8 cellular contexts compared by ENCODE assay signal in genomic region chr18:43661570-43661969, GRCh38.
DNase-seq lines count a peak whose midpoint lies in the region; ATAC-seq, FAIRE-seq and TF ChIP-seq lines count a peak whose summit lies in the region.

No MANE protein-coding gene starts in this region.

- no peaks in the 10 kb centered on the region for H3K9me3 ChIP-seq in small intestine (ENCODE audit: control insufficient read depth, low read depth)

- H3K4me1 ChIP-seq in small intestine (ENCODE audit: control insufficient read depth in 2 of 2, insufficient read depth in 1 of 2, low read depth in 1 of 2, low read length in 1 of 2): no peaks in the 10 kb centered on the region

- ATAC-seq in GM18517 (IDR thresholded peaks at IDR 0.05; ENCODE audit: unreplicated experiment) (peak; percentile 84), HG02973 (IDR thresholded peaks at IDR 0.05; ENCODE audit: unreplicated experiment) (peak; percentile 70)

- no peaks in the 10 kb centered on the region for H3K27me3 ChIP-seq in small intestine (ENCODE audit: control insufficient read depth in 2 of 2, insufficient read depth in 2 of 2, low read length in 2 of 2)

- FAIRE-seq in small intestine (lab: Jason Lieb, UNC): no peak

- H3K27ac ChIP-seq in small intestine (ENCODE audit: low read depth in 1 of 2, low read length in 1 of 2): no peak overlapping the region

- TF ChIP-seq CTCF in epithelial cell of esophagus (IDR thresholded peaks at IDR 0.05; ENCODE audit: insufficient read depth, low read depth, low read length, missing control alignments): peak; percentile 73

- WGBS in small intestine, 3 donors: 26 to 63% (median 29%) methylated on average over 2 of the region's 2 CpGs

- DNase-seq in NCI-H460 (ENCODE audit: extremely low read depth, low read depth): peak; percentile 18
- DNase-seq in epithelial cell of esophagus (ENCODE audit: low read depth): peak; percentile 91
- DNase-seq in small intestine: peak; percentile 1
- no peak for DNase-seq in stimulated activated CD4-positive, alpha-beta T cell treated with anti-CD3 and anti-CD28 coated beads, Interleukin-15, amount 100 ng/mL, for 24 hours
- DNase-seq in activated CD4-positive, CD25-positive, alpha-beta regulatory T cell (lab: John Stamatoyannopoulos, UW): no peak
- no peak for DNase-seq in activated CD4-positive, alpha-beta T cell treated with anti-CD3 and anti-CD28 coated beads, Interleukin-2, amount 50 U/mL, for 48 hours

- H3K4me3 ChIP-seq in epithelial cell of esophagus (ENCODE audit: low read length) (no peak overlapping the region), small intestine (ENCODE audit: low read depth in 1 of 2, low read length in 2 of 2) (no peak overlapping the region)

- no peaks in the 10 kb centered on the region for H3K36me3 ChIP-seq in small intestine (ENCODE audit: control insufficient read depth in 2 of 2, insufficient read depth in 2 of 2, low read length in 2 of 2)

Comparison
In these comparisons a context has a peak if more than half of its experiments do, and no peak if none do; other contexts are left out.
1. DNase-seq: peak in NCI-H460 (single experiment), epithelial cell of esophagus (single experiment) and small intestine (single experiment); none in stimulated activated CD4-positive, alpha-beta T cell treated with anti-CD3 and anti-CD28 coated beads, Interleukin-15, amount 100 ng/mL, for 24 hours (single experiment), activated CD4-positive, CD25-positive, alpha-beta regulatory T cell (0 of 4) and activated CD4-positive, alpha-beta T cell treated with anti-CD3 and anti-CD28 coated beads, Interleukin-2, amount 50 U/mL, for 48 hours (0 of 2).